8 cellular contexts compared by ENCODE assay signal in the genomic region with DNA sequence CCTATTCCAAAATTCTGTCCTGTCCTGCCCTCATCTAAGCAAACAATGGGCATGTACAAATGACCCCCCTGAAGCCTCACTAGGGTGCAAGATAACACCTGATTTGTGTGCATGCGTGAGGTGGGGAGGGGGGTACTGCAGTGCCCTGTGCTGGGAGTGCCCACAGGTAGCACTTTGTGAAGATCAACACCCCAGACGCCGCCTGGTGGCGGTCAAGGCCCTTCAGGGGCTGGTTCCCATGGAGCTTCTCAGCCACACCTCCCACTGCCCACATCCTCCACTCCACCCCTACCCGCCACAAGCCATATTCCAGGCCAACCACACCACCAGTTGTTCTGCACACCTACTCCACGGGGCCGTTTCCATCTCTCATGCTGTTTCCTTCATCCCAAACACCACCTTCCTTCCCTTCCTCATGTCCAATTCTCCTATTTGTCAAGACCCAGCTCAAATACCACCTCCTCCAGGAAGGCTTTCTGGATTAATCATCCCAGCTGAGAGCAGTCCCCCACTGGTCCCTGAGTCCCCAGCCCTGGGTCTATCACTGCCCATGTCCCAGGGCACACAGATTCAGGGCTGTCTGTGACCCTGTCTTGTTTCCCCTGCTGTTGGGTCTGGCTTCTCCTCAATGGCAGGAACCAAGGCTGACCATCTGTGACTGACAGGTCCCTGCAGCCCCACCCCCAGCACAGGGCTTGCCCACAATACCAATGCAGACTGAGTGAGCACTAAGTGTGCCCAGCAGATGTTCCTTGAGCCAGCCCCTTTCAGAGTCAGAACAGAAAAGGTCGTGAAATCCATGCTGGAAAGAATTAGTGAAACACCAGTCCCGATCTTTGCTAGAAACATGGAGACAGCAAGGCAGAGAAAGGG.
DNase-seq lines count a peak whose midpoint lies in the region; ATAC-seq and TF ChIP-seq lines count a peak whose summit lies in the region.

No MANE protein-coding gene starts in this region.

- no peak overlapping the region for H3K27ac ChIP-seq in mammary epithelial cell (ENCODE audit: insufficient read depth, low read depth, low read length)
- H3K27ac ChIP-seq in neuronal stem cell (replicated peaks; ENCODE audit: low read length) = no peak overlapping the region

- H4K91ac ChIP-seq in neuronal stem cell (ENCODE audit: low read depth, low read length, poor library complexity) = no peak overlapping the region

- H2BK5ac ChIP-seq in neuronal stem cell (ENCODE audit: low read length) = no peak overlapping the region

- H3K4me2 ChIP-seq in mammary epithelial cell (ENCODE audit: insufficient read depth, low read depth, low read length) (no peak overlapping the region), neuronal stem cell (ENCODE audit: insufficient read depth, low read length, poor library complexity, severe bottlenecking) (no peak overlapping the region)

- dilution Hi-C loops in mammary epithelial cell (cut with HindIII; ENCODE audit: low sequenced_read_pairs) = loop anchor here (5.0 kb wide), 1 partner anchor 38 kb away; no protein-coding TSS in a partner anchor

- no peak for ATAC-seq in HG03378 (IDR thresholded peaks at IDR 0.05; ENCODE audit: unreplicated experiment)

- H3K4me1 ChIP-seq in mammary epithelial cell (ENCODE audit: insufficient read depth, low read length) = no peaks in the 10 kb centered on the region
- peaks cover 0 to 4% of the 10 kb centered on the region in 2 donors for H3K4me1 ChIP-seq in neuronal stem cell (ENCODE audit: control insufficient read depth in 2 of 2, insufficient read depth in 1 of 2, low read depth in 1 of 2, low read length in 2 of 2)

- no peaks in the 10 kb centered on the region for H4K20me1 ChIP-seq in mammary epithelial cell (ENCODE audit: insufficient read depth, low read length)

- H3K27me3 Mint-ChIP-seq in MCF 10A (ENCODE audit: insufficient read depth, unreplicated experiment) = peaks cover 27% of the 10 kb centered on the region
- no peaks in the 10 kb centered on the region for H3K27me3 Mint-ChIP-seq in activated naive CD4-positive, alpha-beta T cell treated with anti-CD3 and anti-CD28 coated beads for 36 hours (ENCODE audit: low read depth)

- no peaks in the 10 kb centered on the region for H3K36me3 ChIP-seq in mammary epithelial cell (ENCODE audit: insufficient read depth, low read length)
- H3K36me3 ChIP-seq in neuronal stem cell (replicated peaks in 1 of 2; ENCODE audit: control insufficient read depth in 2 of 2, insufficient read depth in 2 of 2, low read length in 2 of 2) = peaks cover 0 to 20% of the 10 kb centered on the region in 2 donors

- peak; percentile 21 for DNase-seq in MCF 10A (ENCODE audit: unreplicated experiment)
- DNase-seq in mammary epithelial cell = no peak
- DNase-seq in M059J (ENCODE audit: low read depth) = peak; percentile 54
- peak; percentile 61 for DNase-seq in activated naive CD4-positive, alpha-beta T cell treated with anti-CD3 and anti-CD28 coated beads for 36 hours
- no peak for DNase-seq in neuronal stem cell (ENCODE audit: low spot score)
- no peak for DNase-seq in DMS153 treated with DMSO at 0.1 percent for 48 hours (lab: John Stamatoyannopoulos, UW; ENCODE audit: unreplicated experiment)
- no peak for DNase-seq in NCI-H1105 (lab: John Stamatoyannopoulos, UW)

- H2BK120ac ChIP-seq in neuronal stem cell (ENCODE audit: low read depth, low read length) = no peak overlapping the region

- no peaks in the 10 kb centered on the region for H3K79me2 ChIP-seq in mammary epithelial cell (ENCODE audit: insufficient read depth, low read length)

- H2BK15ac ChIP-seq in neuronal stem cell (ENCODE audit: low read length) = no peak overlapping the region

- H3K9me3 ChIP-seq in mammary epithelial cell (replicated peaks; ENCODE audit: insufficient read depth, low read length) (no peaks in the 10 kb centered on the region), neuronal stem cell (replicated peaks in 1 of 2; ENCODE audit: control insufficient read depth in 2 of 2, insufficient read depth in 1 of 2, low read depth in 1 of 2, low read length in 2 of 2) (no peaks in the 10 kb centered on the region)

- H3K14ac ChIP-seq in neuronal stem cell (ENCODE audit: low read length) = no peak overlapping the region

- no peaks in the 10 kb centered on the region for H3K79me1 ChIP-seq in neuronal stem cell (ENCODE audit: low read depth, low read length)

- no peak overlapping the region for H3K4me3 Mint-ChIP-seq in MCF 10A (ENCODE audit: unreplicated experiment)
- H3K4me3 Mint-ChIP-seq in activated naive CD4-positive, alpha-beta T cell treated with anti-CD3 and anti-CD28 coated beads for 36 hours = no peak overlapping the region

- H3K9me3 Mint-ChIP-seq in MCF 10A (ENCODE audit: unreplicated experiment) = no peaks in the 10 kb centered on the region
- no peaks in the 10 kb centered on the region for H3K9me3 Mint-ChIP-seq in activated naive CD4-positive, alpha-beta T cell treated with anti-CD3 and anti-CD28 coated beads for 36 hours

- intact Hi-C loops in MCF 10A (cut with micrococcal nuclease) = loop anchor here (10.0 kb wide), 1 partner anchor 221 kb away; no protein-coding TSS in a partner anchor
- intact Hi-C loops in mammary epithelial cell (cut with micrococcal nuclease) = no loop called here
- intact Hi-C loops in activated naive CD4-positive, alpha-beta T cell treated with anti-CD3 and anti-CD28 coated beads for 36 hours (cut with micrococcal nuclease) = loop anchor here (1.0 kb wide), 1 partner anchor 448 kb away; no protein-coding TSS in a partner anchor

- no peak overlapping the region for H3K27ac Mint-ChIP-seq in MCF 10A (ENCODE audit: low read depth, unreplicated experiment)
- no peak overlapping the region for H3K27ac Mint-ChIP-seq in activated naive CD4-positive, alpha-beta T cell treated with anti-CD3 and anti-CD28 coated beads for 36 hours

- CTCF ChIA-PET in MCF 10A (lab: Yijun Ruan, JAX) = interaction anchor here (0.9 to 1.3 kb wide), 3 partner anchors 10 to 223 kb away, joined by 3 to 4 read pairs (median 3); no protein-coding TSS in a partner anchor
- CTCF ChIA-PET in mammary epithelial cell (lab: Charles Lee; ENCODE audit: low non-redundant PET) = no interaction called here
- CTCF ChIA-PET in activated naive CD4-positive, alpha-beta T cell treated with anti-CD3 and anti-CD28 coated beads for 36 hours (lab: Charles Lee) = interaction anchor here (0.8 to 1.2 kb wide), 2 partner anchors 11 to 63 kb away, joined by 3 to 4 read pairs; no protein-coding TSS in a partner anchor

- no peak overlapping the region for H3K23ac ChIP-seq in neuronal stem cell (ENCODE audit: low read depth, low read length, poor library complexity)

- peak overlapping the region; percentile 30 for H2AK5ac ChIP-seq in neuronal stem cell (ENCODE audit: low read depth, low read length)

- WGBS in mammary epithelial cell (ENCODE audit: low coverage, missing lambda C conversion rate) = 86% methylated on average over 8 of the region's 9 CpGs
- WGBS in neuronal stem cell (ENCODE audit: extremely low coverage in 2 of 2, insufficient read length in 2 of 2, insufficient replicate concordance in 1 of 2), 2 donors = no CpG with 5 or more reads among the region's 9 CpGs

- H3K9ac ChIP-seq in mammary epithelial cell (ENCODE audit: insufficient read depth, low read length) (no peak overlapping the region), neuronal stem cell (ENCODE audit: low read depth, low read length, poor library complexity) (no peak overlapping the region)

- H3K27me3 ChIP-seq in mammary epithelial cell (ENCODE audit: insufficient read depth, low read length) (peaks cover 2% of the 10 kb centered on the region), neuronal stem cell (ENCODE audit: control insufficient read depth in 3 of 3, insufficient read depth in 3 of 3, low read depth in 1 of 3, low read length in 3 of 3) (no peaks in the 10 kb centered on the region)

- TF ChIP-seq CTCF in MCF 10A (IDR thresholded peaks at IDR 0.05; ENCODE audit: unreplicated experiment) = no peak
- TF ChIP-seq CTCF in mammary epithelial cell (conservative IDR thresholded peaks at IDR 0.05 in 1 of 2, IDR thresholded peaks at IDR 0.05 in 1 of 2; ENCODE audit: extremely low read depth in 1 of 2, insufficient read depth in 1 of 2, low read depth in 1 of 2, low read length in 2 of 2) = no peak

- no peaks in the 10 kb centered on the region for H3K4me1 Mint-ChIP-seq in MCF 10A (ENCODE audit: insufficient read depth, unreplicated experiment)
- peaks cover 3% of the 10 kb centered on the region for H3K4me1 Mint-ChIP-seq in activated naive CD4-positive, alpha-beta T cell treated with anti-CD3 and anti-CD28 coated beads for 36 hours (ENCODE audit: low read depth)

- in situ Hi-C loops in mammary epithelial cell (cut with MboI; ENCODE audit: low sequenced_read_pairs in 2 of 2) = loop anchor here in 1 of 2 donors (25.0 kb wide), 1 partner anchor 532 kb away; no protein-coding TSS in a partner anchor

- no peak overlapping the region for H2BK12ac ChIP-seq in neuronal stem cell (ENCODE audit: low read length)

- no peak overlapping the region for H2AFZ ChIP-seq in mammary epithelial cell (ENCODE audit: low read depth, low read length)
- H2AFZ ChIP-seq in neuronal stem cell (ENCODE audit: low read length) = no peak overlapping the region

- H3K4me3 ChIP-seq in mammary epithelial cell (replicated peaks in 1 of 3; ENCODE audit: insufficient read depth in 1 of 3, low read depth in 2 of 3, low read length in 3 of 3) = no peak overlapping the region
- no peak overlapping the region for H3K4me3 ChIP-seq in neuronal stem cell (ENCODE audit: low read length in 2 of 2)

- POLR2A ChIA-PET in MCF 10A (lab: Yijun Ruan, JAX) = no interaction called here

- no peak overlapping the region for H3K18ac ChIP-seq in neuronal stem cell (ENCODE audit: low read length)

- no TSS peak for BruUV-seq in MCF 10A (replicated peaks; lab: Mats Ljungman, UMichigan)
- no TSS peak for BruUV-seq in mammary epithelial cell (replicated peaks; lab: Mats Ljungman, UMichigan)

- no peak overlapping the region for H3K4ac ChIP-seq in neuronal stem cell (ENCODE audit: low read length)

- H4K8ac ChIP-seq in neuronal stem cell (ENCODE audit: low read depth, low read length) = no peak overlapping the region

- no peaks in the 10 kb centered on the region for H3K36me3 Mint-ChIP-seq in MCF 10A (ENCODE audit: insufficient read depth, unreplicated experiment)
- no peaks in the 10 kb centered on the region for H3K36me3 Mint-ChIP-seq in activated naive CD4-positive, alpha-beta T cell treated with anti-CD3 and anti-CD28 coated beads for 36 hours (ENCODE audit: low read depth)

Comparison
In these comparisons a context has a peak if more than half of its experiments do, and no peak if none do; other contexts are left out.
1. DNase-seq: peak in MCF 10A (single experiment), M059J (single experiment) and activated naive CD4-positive, alpha-beta T cell treated with anti-CD3 and anti-CD28 coated beads for 36 hours (single experiment); none in mammary epithelial cell (single experiment), neuronal stem cell (single experiment), DMS153 treated with DMSO at 0.1 percent for 48 hours (single experiment) and NCI-H1105 (single experiment).